In genomic region chr1:48627467-48627866, GRCh38 we compare ENCODE assay signal across 32 cellular contexts.
DNase-seq lines count a peak whose midpoint lies in the region; ATAC-seq and TF ChIP-seq lines count a peak whose summit lies in the region.
"Had no signal": no experiment of that assay in that cellular context is flagged by ENCODE, and none has a peak within 500 bp of the region (broad histone marks: within the 10 kb centered on the region; RNA-seq: fewer than 3 reads in every experiment).

No MANE protein-coding gene starts in this region.

- no peak overlapping the region for H3K4me3 ChIP-seq in PC-3 (ENCODE audit: low read length)
- H3K4me3 ChIP-seq: dorsolateral prefrontal cortex, esophagus muscularis mucosa, HAP-1, left lung, MG63, pancreas, Peyer's patch, stomach, uterus had no signal

- DNase-seq in NOMO-1 treated with DMSO at 0.1 percent for 48 hours (lab: John Stamatoyannopoulos, UW; ENCODE audit: unreplicated experiment) (peak; percentile 10), NOMO-1 treated with dmso at 0.1 percent for 144 hours (lab: John Stamatoyannopoulos, UW; ENCODE audit: unreplicated experiment) (no peak), NCI-H2081 treated with DMSO at 0.1 percent for 48 hours (lab: John Stamatoyannopoulos, UW) (peak; percentile 64), NCI-H774 (lab: John Stamatoyannopoulos, UW) (peak; percentile 76), PC-3 (no peak), GM19240 (ENCODE audit: insufficient read length, low spot score) (no peak)
- DNase-seq in stimulated activated naive CD4-positive, alpha-beta T cell treated with Interleukin-2 at 50 U/mL for 16 hours (lab: John Stamatoyannopoulos, UW), result no peak
- DNase-seq: activated CD4-positive, alpha-beta T cell treated with anti-CD3 and anti-CD28 coated beads for 36 hours; activated CD8-positive, alpha-beta memory T cell treated with anti-CD3 and anti-CD28 coated beads for 24 hours; activated T-cell treated with anti-CD3 and anti-CD28 coated beads for 4 hours; amniotic stem cell; brain microvascular endothelial cell; CD8-positive, alpha-beta memory T cell; DMS153; dorsolateral prefrontal cortex; foreskin fibroblast; left lung; mesenchymal stem cell; MG63; NCI-H187; NCI-H510A; pancreas; Peyer's patch; SHP77 treated with DMSO at 0.1 percent for 48 hours; stimulated activated CD4-positive, alpha-beta T cell treated with anti-CD3 and anti-CD28 coated beads, Interleukin-1b, Interleukin-23, amount 100 ng/mL, for 48 hours; stomach; uterus had no signal

- no peak overlapping the region for H3K9ac ChIP-seq in PC-3 (ENCODE audit: low read length)
- H3K9ac ChIP-seq: KMS-11 had no signal

- no peaks in the 10 kb centered on the region for H3K79me2 ChIP-seq in PC-3 (ENCODE audit: low read length)

- no peak for ATAC-seq in HG03442 (IDR thresholded peaks at IDR 0.05; ENCODE audit: unreplicated experiment)
- ATAC-seq in PC-3, result no peak
- ATAC-seq: activated CD4-positive, alpha-beta T cell treated with anti-CD3 and anti-CD28 coated beads for 36 hours; left lung had no signal

- H3K36me3 ChIP-seq in PC-3 (ENCODE audit: low read depth, low read length), result no peaks in the 10 kb centered on the region
- H3K36me3 ChIP-seq: brain microvascular endothelial cell, esophagus muscularis mucosa, HAP-1, left lung, MG63, pancreas, Peyer's patch, stomach, uterus had no signal

- POLR2A ChIA-PET in PC-3 (lab: Charles Lee; ENCODE audit: unreplicated experiment), result no interaction called here

- H3F3A ChIP-seq in PC-3 (ENCODE audit: low read length, unreplicated experiment), result no peaks in the 10 kb centered on the region

- no peaks in the 10 kb centered on the region for H3K4me1 ChIP-seq in PC-3 (ENCODE audit: insufficient read depth, low read length)
- H3K4me1 ChIP-seq: HAP-1, left lung, pancreas, Peyer's patch, uterus had no signal

- H4K20me1 ChIP-seq in PC-3 (ENCODE audit: low read length), result no peaks in the 10 kb centered on the region

- TF ChIP-seq CTCF in PC-3 (conservative IDR thresholded peaks at IDR 0.05; ENCODE audit: low read depth, low read length), result no peak

- H3K4me2 ChIP-seq in PC-3 (ENCODE audit: low read length), result no peak overlapping the region
- H3K4me2 ChIP-seq: KMS-11 had no signal

- H3K9me3 ChIP-seq in PC-3 (ENCODE audit: low read length), result no peaks in the 10 kb centered on the region
- H3K9me3 ChIP-seq: esophagus muscularis mucosa, HAP-1, left lung, MG63, pancreas, Peyer's patch, stomach, uterus had no signal

- intact Hi-C loops in PC-3 (cut with micrococcal nuclease), result no loop called here

- H3K27ac ChIP-seq in PC-3 (ENCODE audit: low read length), result no peak overlapping the region
- H3K27ac ChIP-seq: brain microvascular endothelial cell, esophagus muscularis mucosa, KMS-11, left lung, pancreas, Peyer's patch, stomach, uterus, VCaP had no signal

- no TSS peak for BruUV-seq in PC-3 (replicated peaks; lab: Mats Ljungman, UMichigan)

- no peaks in the 10 kb centered on the region for H3K9me2 ChIP-seq in PC-3 (replicated peaks; ENCODE audit: low read length)

- CTCF ChIA-PET in PC-3 (lab: Charles Lee), result no interaction called here

- H2AFZ ChIP-seq in PC-3 (ENCODE audit: low read length), result no peak overlapping the region

- peaks cover 90% of the 10 kb centered on the region for H3K27me3 ChIP-seq in PC-3 (ENCODE audit: low read length)
- H3K27me3 ChIP-seq: brain microvascular endothelial cell, dorsolateral prefrontal cortex, esophagus muscularis mucosa, left lung, pancreas, Peyer's patch, stomach, uterus had no signal

Comparison
In these comparisons a context has a peak if more than half of its experiments do, and no peak if none do; other contexts are left out.
1. DNase-seq: peak in NOMO-1 treated with DMSO at 0.1 percent for 48 hours (single experiment), NCI-H2081 treated with DMSO at 0.1 percent for 48 hours (single experiment) and NCI-H774 (single experiment); none in NOMO-1 treated with dmso at 0.1 percent for 144 hours (single experiment), stimulated activated naive CD4-positive, alpha-beta T cell treated with Interleukin-2 at 50 U/mL for 16 hours (single experiment), PC-3 (single experiment) and GM19240 (single experiment).